In genomic region chr3:141769171-141769894, GRCh38 we compare ENCODE assay signal across 16 cellular contexts. TPM values are rescaled to one million over a fixed set of nuclear protein-coding genes. Genes with fewer than 3 reads are reported as not detected.
DNase-seq lines count a peak whose midpoint lies in the region; ATAC-seq and TF ChIP-seq lines count a peak whose summit lies in the region.
"Had no signal": no experiment of that assay in that cellular context is flagged by ENCODE, and none has a peak within 500 bp of the region (broad histone marks: within the 10 kb centered on the region; RNA-seq: fewer than 3 reads in every experiment).

No MANE protein-coding gene starts in this region.

- H3K4me3 ChIP-seq in SJSA1 (no peak overlapping the region), endodermal cell (ENCODE audit: low read length) (no peak overlapping the region)
- H3K4me3 ChIP-seq: heart right ventricle had no signal

- TF ChIP-seq CTCF in endodermal cell (conservative IDR thresholded peaks at IDR 0.05) (no peak), nephron progenitor cell (IDR thresholded peaks at IDR 0.05) (no peak)
- TF ChIP-seq CTCF in CD4-positive, alpha-beta T cell (IDR thresholded peaks at IDR 0.05): no peak

- H3K27me3 ChIP-seq in SJSA1 (replicated peaks) (no peaks in the 10 kb centered on the region), endodermal cell (ENCODE audit: control insufficient read depth, insufficient read depth, low read length, poor library complexity, severe bottlenecking) (peaks cover 36% of the 10 kb centered on the region)
- H3K27me3 ChIP-seq in CD4-positive, alpha-beta T cell (ENCODE audit: control insufficient read depth, insufficient read depth, low read length): no peaks in the 10 kb centered on the region
- H3K27me3 ChIP-seq: heart right ventricle had no signal

- H3K9ac ChIP-seq in endodermal cell (ENCODE audit: extremely low read depth, low read length, poor library complexity, severe bottlenecking): no peak overlapping the region

- intact Hi-C loops in CD4-positive, alpha-beta T cell (cut with DNase I, micrococcal nuclease): no loop called here

- DNase-seq in CMK (ENCODE audit: low read depth) (peak; percentile 15), SJSA1 (ENCODE audit: low read depth in 1 of 2, low spot score in 2 of 2) (peak; percentile 50 to 53), endodermal cell (peak; percentile 56), nephron progenitor cell (no peak)
- no peak for DNase-seq in effector memory CD8-positive, alpha-beta T cell
- DNase-seq in stimulated activated naive CD4-positive, alpha-beta T cell (lab: John Stamatoyannopoulos, UW): no peak
- no peak for DNase-seq in CD4-positive, alpha-beta T cell
- DNase-seq: activated CD4-positive, alpha-beta T cell treated with anti-CD3 and anti-CD28 coated beads for 4 hours; activated naive CD8-positive, alpha-beta T cell treated with anti-CD3 and anti-CD28 coated beads, Interleukin-2, amount 10 ng/mL, durations not matched to agents 7 days and 5 days; heart right ventricle; kidney glomerular epithelial cell; NK-92 treated with Interleukin-12 subunit alpha and Interleukin-12 subunit beta, amount 100 ng/mL, for 24 hours; stimulated activated CD4-positive, alpha-beta T cell treated with anti-CD3 and anti-CD28 coated beads, Interleukin-1b, Interleukin-23, amount 100 ng/mL, for 48 hours had no signal

- H3K27me3 Mint-ChIP-seq in endodermal cell (ENCODE audit: insufficient read depth) (peaks cover 22% of the 10 kb centered on the region), nephron progenitor cell (ENCODE audit: low read depth, poor library complexity) (peaks cover 5% of the 10 kb centered on the region)
- no peaks in the 10 kb centered on the region for H3K27me3 Mint-ChIP-seq in effector memory CD8-positive, alpha-beta T cell
- H3K27me3 Mint-ChIP-seq in CD4-positive, alpha-beta T cell: no peaks in the 10 kb centered on the region

- ATAC-seq in GM18511 (IDR thresholded peaks at IDR 0.05; ENCODE audit: unreplicated experiment): no peak
- no peak for ATAC-seq in effector memory CD8-positive, alpha-beta T cell (replicated peaks)
- ATAC-seq in CD4-positive, alpha-beta T cell (ENCODE audit: poor library complexity): no peak
- ATAC-seq: heart right ventricle had no signal

- H3K9me3 Mint-ChIP-seq in endodermal cell (no peaks in the 10 kb centered on the region), nephron progenitor cell (no peaks in the 10 kb centered on the region)
- H3K9me3 Mint-ChIP-seq in effector memory CD8-positive, alpha-beta T cell: no peaks in the 10 kb centered on the region
- H3K9me3 Mint-ChIP-seq in CD4-positive, alpha-beta T cell: no peaks in the 10 kb centered on the region
- H3K9me3 Mint-ChIP-seq: activated naive CD8-positive, alpha-beta T cell treated with anti-CD3 and anti-CD28 coated beads, Interleukin-2, amount 10 ng/mL, durations not matched to agents 7 days and 5 days; T-helper 2 cell treated with Interferon-gamma antibody and Interleukin-4, amounts not matched to agents 5 μg/mL and 100 μg/mL, for 36 hours had no signal

- WGBS in endodermal cell (ENCODE audit: insufficient coverage in 1 of 2, insufficient read length in 1 of 2), 2 experiments: 60 to 63% methylated on average over 4 to 6 of the region's 6 CpGs

- H3K27ac Mint-ChIP-seq in endodermal cell (no peak overlapping the region), nephron progenitor cell (peak overlapping the region; percentile 46)
- no peak overlapping the region for H3K27ac Mint-ChIP-seq in effector memory CD8-positive, alpha-beta T cell
- no peak overlapping the region for H3K27ac Mint-ChIP-seq in CD4-positive, alpha-beta T cell

- H3K9me3 ChIP-seq in SJSA1 (replicated peaks): no peaks in the 10 kb centered on the region
- H3K9me3 ChIP-seq in endodermal cell (ENCODE audit: control insufficient read depth, low read length): no peaks in the 10 kb centered on the region
- no peaks in the 10 kb centered on the region for H3K9me3 ChIP-seq in CD4-positive, alpha-beta T cell (ENCODE audit: control insufficient read depth, low read length)
- H3K9me3 ChIP-seq: heart right ventricle had no signal

- H3K4me3 Mint-ChIP-seq in endodermal cell (no peak overlapping the region), nephron progenitor cell (no peak overlapping the region)
- H3K4me3 Mint-ChIP-seq in effector memory CD8-positive, alpha-beta T cell: no peak overlapping the region
- no peak overlapping the region for H3K4me3 Mint-ChIP-seq in CD4-positive, alpha-beta T cell
- H3K4me3 Mint-ChIP-seq: activated naive CD8-positive, alpha-beta T cell treated with anti-CD3 and anti-CD28 coated beads, Interleukin-2, amount 10 ng/mL, durations not matched to agents 7 days and 5 days; T-helper 2 cell treated with Interferon-gamma antibody and Interleukin-4, amounts not matched to agents 5 μg/mL and 100 μg/mL, for 36 hours had no signal

- H3K27ac ChIP-seq in SJSA1 (no peak overlapping the region), endodermal cell (ENCODE audit: low read depth, low read length) (no peak overlapping the region)
- no peak overlapping the region for H3K27ac ChIP-seq in CD4-positive, alpha-beta T cell (ENCODE audit: low read depth, low read length)
- H3K27ac ChIP-seq: epithelial cell of prostate, heart right ventricle had no signal

- CTCF ChIA-PET in CD4-positive, alpha-beta T cell (lab: Charles Lee): no interaction called here

- peaks cover 25% of the 10 kb centered on the region for H3K4me1 ChIP-seq in SJSA1 (replicated peaks)
- H3K4me1 ChIP-seq in endodermal cell (ENCODE audit: control insufficient read depth, insufficient read depth, low read length): peaks cover 3% of the 10 kb centered on the region
- H3K4me1 ChIP-seq: heart right ventricle had no signal

- POLR2A ChIA-PET in CD4-positive, alpha-beta T cell (lab: Charles Lee): no interaction called here

- H3K4me1 Mint-ChIP-seq in endodermal cell: peaks cover 4% of the 10 kb centered on the region
- H3K4me1 Mint-ChIP-seq in nephron progenitor cell: no peaks in the 10 kb centered on the region
- no peaks in the 10 kb centered on the region for H3K4me1 Mint-ChIP-seq in effector memory CD8-positive, alpha-beta T cell (ENCODE audit: low read depth in 2 of 2)
- H3K4me1 Mint-ChIP-seq in CD4-positive, alpha-beta T cell (ENCODE audit: low read depth): no peaks in the 10 kb centered on the region
- H3K4me1 Mint-ChIP-seq: activated naive CD8-positive, alpha-beta T cell treated with anti-CD3 and anti-CD28 coated beads, Interleukin-2, amount 10 ng/mL, durations not matched to agents 7 days and 5 days had no signal

- H3K36me3 Mint-ChIP-seq in endodermal cell (ENCODE audit: low read depth): no peaks in the 10 kb centered on the region
- peaks cover 4% of the 10 kb centered on the region for H3K36me3 Mint-ChIP-seq in nephron progenitor cell (ENCODE audit: low read depth)
- no peaks in the 10 kb centered on the region for H3K36me3 Mint-ChIP-seq in effector memory CD8-positive, alpha-beta T cell (ENCODE audit: insufficient read depth)
- H3K36me3 Mint-ChIP-seq in CD4-positive, alpha-beta T cell (ENCODE audit: low read depth): no peaks in the 10 kb centered on the region
- H3K36me3 Mint-ChIP-seq: activated naive CD8-positive, alpha-beta T cell treated with anti-CD3 and anti-CD28 coated beads, Interleukin-2, amount 10 ng/mL, durations not matched to agents 7 days and 5 days had no signal

- H3K36me3 ChIP-seq in SJSA1 (no peaks in the 10 kb centered on the region), endodermal cell (ENCODE audit: control insufficient read depth, insufficient read depth, low read length) (no peaks in the 10 kb centered on the region)
- H3K36me3 ChIP-seq: heart right ventricle had no signal

RNA-seq across cellular contexts. Expression of gene GRK7, which starts 6.1 kb away (rescaled TPM):
- total RNA-seq in SJSA1 (2014; rRNA removed; shearing (Covaris generic)): not detected in 2 replicates
- total RNA-seq in endodermal cell: not detected
- polyA plus RNA-seq in endodermal cell (2013, experiment 1 of 2): not detected
- polyA plus RNA-seq in endodermal cell (2013, experiment 2 of 2): not detected
- total RNA-seq in CD4-positive, alpha-beta T cell: under 1 TPM; 0.19 to 0.22 TPM
- total RNA-seq: activated naive CD8-positive, alpha-beta T cell treated with anti-CD3 and anti-CD28 coated beads, Interleukin-2, amount 10 ng/mL, durations not matched to agents 7 days and 5 days had no signal

RNA-seq across cellular contexts. Expression of gene RNF7, which starts 31.2 kb away (rescaled TPM):
- 135 and 150 TPM in 2 replicates for total RNA-seq in SJSA1 (2014; rRNA removed; shearing (Covaris generic))
- 100 to 1,000 TPM; 106 to 111 TPM for total RNA-seq in endodermal cell
- polyA plus RNA-seq in endodermal cell (2013, experiment 1 of 2): 118 TPM
- 105 TPM for polyA plus RNA-seq in endodermal cell (2013, experiment 2 of 2)
- 10 to 100 TPM; 60.7 to 65.7 TPM for total RNA-seq in CD4-positive, alpha-beta T cell

Comparison
In these comparisons a context has a peak if more than half of its experiments do, and no peak if none do; other contexts are left out.
1. DNase-seq: peak in CMK (single experiment), SJSA1 (2 of 2) and endodermal cell (single experiment); none in nephron progenitor cell (single experiment), effector memory CD8-positive, alpha-beta T cell (0 of 3), stimulated activated naive CD4-positive, alpha-beta T cell (0 of 6) and CD4-positive, alpha-beta T cell (0 of 10).